In the genomic region with DNA sequence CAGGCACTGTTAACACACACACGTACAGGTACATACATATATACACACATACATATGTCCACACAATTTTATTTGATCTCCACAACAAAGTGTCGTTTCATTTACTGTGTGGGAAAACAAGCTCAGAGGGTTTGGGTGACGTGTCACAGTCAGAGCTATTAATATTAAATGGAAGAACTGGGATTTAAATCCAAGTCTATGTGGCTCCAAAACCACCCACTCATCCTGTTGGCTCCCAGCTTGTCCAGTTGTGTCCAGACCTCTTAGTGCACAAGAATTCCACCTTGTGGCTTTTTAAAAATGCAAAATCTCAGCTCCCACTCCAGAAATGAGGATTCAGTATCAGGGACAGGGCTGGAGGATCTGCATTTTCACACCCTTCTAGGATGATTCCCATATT, we compare ENCODE assay signal across 2 cellular contexts.
TF ChIP-seq lines count a peak whose summit lies in the region.

No MANE protein-coding gene starts in this region.

TF ChIP-seq in HCT116, 20 proteins besides CTCF, POLR2A, EP300 and RAD21:
- TF ChIP-seq EZH2 (IDR thresholded peaks at IDR 0.05) (no peak), ATF3 (IDR thresholded peaks at IDR 0.05) (no peak), SP1 (IDR thresholded peaks at IDR 0.05; ENCODE audit: low read depth) (no peak)

TF ChIP-seq in GM12878, 131 proteins besides CTCF, POLR2A, EP300 and RAD21:
- TF ChIP-seq BMI1 (IDR thresholded peaks at IDR 0.05; ENCODE audit: borderline replicate concordance) = no peak
- TF ChIP-seq, protein P1, sequence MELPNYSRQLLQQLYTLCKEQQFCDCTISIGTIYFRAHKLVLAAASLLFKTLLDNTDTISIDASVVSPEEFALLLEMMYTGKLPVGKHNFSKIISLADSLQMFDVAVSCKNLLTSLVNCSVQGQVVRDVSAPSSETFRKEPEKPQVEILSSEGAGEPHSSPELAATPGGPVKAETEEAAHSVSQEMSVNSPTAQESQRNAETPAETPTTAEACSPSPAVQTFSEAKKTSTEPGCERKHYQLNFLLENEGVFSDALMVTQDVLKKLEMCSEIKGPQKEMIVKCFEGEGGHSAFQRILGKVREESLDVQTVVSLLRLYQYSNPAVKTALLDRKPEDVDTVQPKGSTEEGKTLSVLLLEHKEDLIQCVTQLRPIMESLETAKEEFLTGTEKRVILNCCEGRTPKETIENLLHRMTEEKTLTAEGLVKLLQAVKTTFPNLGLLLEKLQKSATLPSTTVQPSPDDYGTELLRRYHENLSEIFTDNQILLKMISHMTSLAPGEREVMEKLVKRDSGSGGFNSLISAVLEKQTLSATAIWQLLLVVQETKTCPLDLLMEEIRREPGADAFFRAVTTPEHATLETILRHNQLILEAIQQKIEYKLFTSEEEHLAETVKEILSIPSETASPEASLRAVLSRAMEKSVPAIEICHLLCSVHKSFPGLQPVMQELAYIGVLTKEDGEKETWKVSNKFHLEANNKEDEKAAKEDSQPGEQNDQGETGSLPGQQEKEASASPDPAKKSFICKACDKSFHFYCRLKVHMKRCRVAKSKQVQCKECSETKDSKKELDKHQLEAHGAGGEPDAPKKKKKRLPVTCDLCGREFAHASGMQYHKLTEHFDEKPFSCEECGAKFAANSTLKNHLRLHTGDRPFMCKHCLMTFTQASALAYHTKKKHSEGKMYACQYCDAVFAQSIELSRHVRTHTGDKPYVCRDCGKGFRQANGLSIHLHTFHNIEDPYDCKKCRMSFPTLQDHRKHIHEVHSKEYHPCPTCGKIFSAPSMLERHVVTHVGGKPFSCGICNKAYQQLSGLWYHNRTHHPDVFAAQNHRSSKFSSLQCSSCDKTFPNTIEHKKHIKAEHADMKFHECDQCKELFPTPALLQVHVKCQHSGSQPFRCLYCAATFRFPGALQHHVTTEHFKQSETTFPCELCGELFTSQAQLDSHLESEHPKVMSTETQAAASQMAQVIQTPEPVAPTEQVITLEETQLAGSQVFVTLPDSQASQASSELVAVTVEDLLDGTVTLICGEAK (IDR thresholded peaks at IDR 0.05; ENCODE audit: borderline replicate concordance) = no peak
- TF ChIP-seq TCF7 (IDR thresholded peaks at IDR 0.05; ENCODE audit: borderline replicate concordance) = no peak
- no peak for TF ChIP-seq TBL1XR1 (IDR thresholded peaks at IDR 0.05; ENCODE audit: low read depth, low read length)
- no peak for TF ChIP-seq CREM (IDR thresholded peaks at IDR 0.05; ENCODE audit: low read depth)
- no peak for TF ChIP-seq SIX5 (IDR thresholded peaks at IDR 0.05; ENCODE audit: low read depth, low read length, severe bottlenecking)
- TF ChIP-seq TCF3 (IDR thresholded peaks at IDR 0.05; ENCODE audit: borderline replicate concordance, insufficient read depth, low read depth, low read length) = no peak
- TF ChIP-seq TARDBP (IDR thresholded peaks at IDR 0.05; ENCODE audit: borderline replicate concordance) = no peak
- no peak for TF ChIP-seq RELA (IDR thresholded peaks at IDR 0.05; ENCODE audit: borderline replicate concordance, partially characterized antibody)
- TF ChIP-seq YBX1 (IDR thresholded peaks at IDR 0.05) = no peak
- TF ChIP-seq MYB (IDR thresholded peaks at IDR 0.05; ENCODE audit: borderline replicate concordance, low read depth, low read length) = no peak
- TF ChIP-seq, protein P2, sequence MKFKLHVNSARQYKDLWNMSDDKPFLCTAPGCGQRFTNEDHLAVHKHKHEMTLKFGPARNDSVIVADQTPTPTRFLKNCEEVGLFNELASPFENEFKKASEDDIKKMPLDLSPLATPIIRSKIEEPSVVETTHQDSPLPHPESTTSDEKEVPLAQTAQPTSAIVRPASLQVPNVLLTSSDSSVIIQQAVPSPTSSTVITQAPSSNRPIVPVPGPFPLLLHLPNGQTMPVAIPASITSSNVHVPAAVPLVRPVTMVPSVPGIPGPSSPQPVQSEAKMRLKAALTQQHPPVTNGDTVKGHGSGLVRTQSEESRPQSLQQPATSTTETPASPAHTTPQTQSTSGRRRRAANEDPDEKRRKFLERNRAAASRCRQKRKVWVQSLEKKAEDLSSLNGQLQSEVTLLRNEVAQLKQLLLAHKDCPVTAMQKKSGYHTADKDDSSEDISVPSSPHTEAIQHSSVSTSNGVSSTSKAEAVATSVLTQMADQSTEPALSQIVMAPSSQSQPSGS (IDR thresholded peaks at IDR 0.05; ENCODE audit: low read length) = no peak
